ENCODE assay signal across 10 cellular contexts in genomic region chr2:203656522-203657287, GRCh38. TPM values are rescaled to one million over a fixed set of nuclear protein-coding genes. Genes with fewer than 3 reads are reported as not detected.
DNase-seq lines count a peak whose midpoint lies in the region; ATAC-seq, FAIRE-seq and TF ChIP-seq lines count a peak whose summit lies in the region.
"Had no signal": no experiment of that assay in that cellular context is flagged by ENCODE, and none has a peak within 500 bp of the region (broad histone marks: within the 10 kb centered on the region; RNA-seq: fewer than 3 reads in every experiment).

No MANE protein-coding gene starts in this region.

- no peaks in the 10 kb centered on the region for H3K79me2 ChIP-seq in HepG2 (ENCODE audit: insufficient read depth, low read length)

- in situ Hi-C loops in HepG2 (cut with HindIII; ENCODE audit: extremely low pct_ligation_motif_present, low pct_unique_long_range_greater_than_20kb): loop anchor here (10.0 to 25.0 kb wide), 3 partner anchors 158 to 419 kb away; partner anchors contain the start of gene CYP20A1

- FAIRE-seq in HepG2 (lab: Jason Lieb, UNC): peak; percentile 81

- H2AFZ ChIP-seq in HepG2 (ENCODE audit: low read length): peak overlapping the region; percentile 93

- H3K4me1 ChIP-seq in ascending aorta: peaks cover 0 to 4% of the 10 kb centered on the region in 2 donors
- H3K4me1 ChIP-seq in HepG2 (ENCODE audit: insufficient read depth, low read length): peaks cover 42% of the 10 kb centered on the region
- no peaks in the 10 kb centered on the region for H3K4me1 ChIP-seq in tibial artery

- H3K4me3 Mint-ChIP-seq in activated CD4-positive, alpha-beta T cell treated with anti-CD3 and anti-CD28 coated beads for 36 hours: no peak overlapping the region
- H3K4me3 Mint-ChIP-seq in activated T-cell treated with anti-CD3 and anti-CD28 coated beads, Interleukin-2, amount 50 U/mL, for 4 hours: no peak overlapping the region

- BruUV-seq in HepG2 (replicated peaks; lab: Mats Ljungman, UMichigan): no TSS peak

- 0 out of 2 replicates have a peak overlapping the region, but pooled peaks have one; percentile 30 for H3K9ac ChIP-seq in HepG2 (ENCODE audit: insufficient read depth, low read depth, low read length)

- CTCF ChIA-PET in activated CD4-positive, alpha-beta T cell treated with anti-CD3 and anti-CD28 coated beads for 36 hours (lab: Charles Lee): interaction anchor here (0.9 kb wide), 1 partner anchor 25 kb away, joined by 3 read pairs; no protein-coding TSS in a partner anchor
- CTCF ChIA-PET in HepG2 (lab: Yijun Ruan, JAX; ENCODE audit: low intra/inter-chr PET ratio, low total read pairs): no interaction called here

- H4K20me1 ChIP-seq in HepG2 (ENCODE audit: insufficient read depth, low read length): no peaks in the 10 kb centered on the region

- TF ChIP-seq CTCF in ascending aorta (IDR thresholded peaks at IDR 0.05): no peak
- TF ChIP-seq CTCF in HepG2 (CRISPR knock-in tag; IDR thresholded peaks at IDR 0.05): no peak
- TF ChIP-seq CTCF in tibial artery (IDR thresholded peaks at IDR 0.05): no peak

- H3K4me1 Mint-ChIP-seq in activated CD4-positive, alpha-beta T cell treated with anti-CD3 and anti-CD28 coated beads for 36 hours: peaks cover 38% of the 10 kb centered on the region
- H3K4me1 Mint-ChIP-seq in activated T-cell treated with anti-CD3 and anti-CD28 coated beads, Interleukin-2, amount 50 U/mL, for 4 hours (ENCODE audit: low read depth): peaks cover 23% of the 10 kb centered on the region

- no peaks in the 10 kb centered on the region for H3K27me3 Mint-ChIP-seq in activated CD4-positive, alpha-beta T cell treated with anti-CD3 and anti-CD28 coated beads for 36 hours
- H3K27me3 Mint-ChIP-seq in activated T-cell treated with anti-CD3 and anti-CD28 coated beads, Interleukin-2, amount 50 U/mL, for 4 hours (ENCODE audit: low read depth): no peaks in the 10 kb centered on the region

- H3K9me3 ChIP-seq in ascending aorta (no peaks in the 10 kb centered on the region), HepG2 (ENCODE audit: low read length) (no peaks in the 10 kb centered on the region), tibial artery (no peaks in the 10 kb centered on the region)

- TF ChIP-seq RAD21 in HepG2 (CRISPR knock-in tag; IDR thresholded peaks at IDR 0.05): peak; percentile 38

- ATAC-seq in activated CD4-positive, alpha-beta T cell treated with anti-CD3 and anti-CD28 coated beads for 36 hours: peak; percentile 60
- ATAC-seq in HepG2: peak; percentile 96
- ATAC-seq in activated T-cell treated with anti-CD3 and anti-CD28 coated beads, Interleukin-2, amount 50 U/mL, for 4 hours: no peak
- no peak for ATAC-seq in GM19467 (IDR thresholded peaks at IDR 0.05; ENCODE audit: unreplicated experiment)

- no peak for TF ChIP-seq POLR2A in HepG2 (IDR thresholded peaks at IDR 0.05; ENCODE audit: insufficient read depth in 1 of 2, low read depth in 2 of 2, low read length in 2 of 2)

- peak in 1 of 2 experiments; percentile 90; a peak in 2 of 4 replicates for TF ChIP-seq EP300 in HepG2 (IDR thresholded peaks at IDR 0.05; ENCODE audit: low read depth in 2 of 2, low read length in 2 of 2)
- peak; percentile 66; the same call in 1 of the 2 replicates for TF ChIP-seq EP300 in HepG2 (CRISPR knock-in tag; IDR thresholded peaks at IDR 0.05; ENCODE audit: borderline replicate concordance)

- H3K36me3 Mint-ChIP-seq in activated CD4-positive, alpha-beta T cell treated with anti-CD3 and anti-CD28 coated beads for 36 hours (ENCODE audit: low read depth): no peaks in the 10 kb centered on the region
- H3K36me3 Mint-ChIP-seq in activated T-cell treated with anti-CD3 and anti-CD28 coated beads, Interleukin-2, amount 50 U/mL, for 4 hours (ENCODE audit: insufficient read depth): no peaks in the 10 kb centered on the region

- H3K36me3 ChIP-seq in ascending aorta (no peaks in the 10 kb centered on the region), HepG2 (replicated peaks in 1 of 2; ENCODE audit: control insufficient read depth in 1 of 2, insufficient read depth in 2 of 2, low read length in 2 of 2) (no peaks in the 10 kb centered on the region), tibial artery (no peaks in the 10 kb centered on the region)

- H3K4me3 ChIP-seq in ascending aorta (no peak overlapping the region), HepG2 (replicated peaks in 1 of 3; ENCODE audit: insufficient read depth in 1 of 3, low read depth in 2 of 3, low read length in 3 of 3) (no peak overlapping the region), tibial artery (no peak overlapping the region)

- H3K9me3 Mint-ChIP-seq in activated CD4-positive, alpha-beta T cell treated with anti-CD3 and anti-CD28 coated beads for 36 hours (ENCODE audit: low read depth): no peaks in the 10 kb centered on the region
- H3K9me3 Mint-ChIP-seq in activated T-cell treated with anti-CD3 and anti-CD28 coated beads, Interleukin-2, amount 50 U/mL, for 4 hours: no peaks in the 10 kb centered on the region

- H3K27ac ChIP-seq in ascending aorta: peak overlapping the region in 1 of 2 donors; percentile 8
- peak overlapping the region; percentile 79 for H3K27ac ChIP-seq in HepG2 (ENCODE audit: extremely low read length, insufficient read depth, low read length)
- H3K27ac ChIP-seq in tibial artery: no peak overlapping the region

- no peaks in the 10 kb centered on the region for H3K27me3 ChIP-seq in ascending aorta
- no peaks in the 10 kb centered on the region for H3K27me3 ChIP-seq in HepG2 (ENCODE audit: control insufficient read depth in 1 of 2, insufficient read depth in 2 of 2, low read length in 2 of 2)
- no peaks in the 10 kb centered on the region for H3K27me3 ChIP-seq in tibial artery

- POLR2A ChIA-PET in activated CD4-positive, alpha-beta T cell treated with anti-CD3 and anti-CD28 coated beads for 36 hours (lab: Charles Lee): no interaction called here
- POLR2A ChIA-PET in HepG2 (lab: Yijun Ruan, JAX): interaction anchor here (0.7 kb wide), 1 partner anchor 157 kb away, joined by 3 read pairs; no protein-coding TSS in a partner anchor

- 42% methylated on average over 9 of the region's 10 CpGs for WGBS in HepG2 (ENCODE audit: low lambda C conversion rate)

- DNase-seq in activated CD4-positive, alpha-beta T cell treated with anti-CD3 and anti-CD28 coated beads for 36 hours: peak; percentile 40
- DNase-seq in activated CD4-positive, alpha-beta T cell treated with anti-CD3 and anti-CD28 coated beads, Interleukin-2, amount 50 U/mL, for 48 hours: no peak
- DNase-seq in ascending aorta (ENCODE audit: low spot score in 2 of 2) (peak; percentile 45 to 68), HepG2 (ENCODE audit: low spot score) (peak; percentile 98), tibial artery (peak; percentile 65 to 78), GM19238 (ENCODE audit: insufficient read length, low spot score) (no peak)
- no peak for DNase-seq in activated T-cell treated with anti-CD3 and anti-CD28 coated beads, Interleukin-2, amount 50 U/mL, for 4 hours
- DNase-seq: ACHN, NCI-H1048 had no signal

- intact Hi-C loops in activated CD4-positive, alpha-beta T cell treated with anti-CD3 and anti-CD28 coated beads for 36 hours (cut with DNase I, micrococcal nuclease): no loop called here
- intact Hi-C loops in ascending aorta (cut with DNase I) (loop anchor here (10.0 kb wide), 1 partner anchor 158 kb away; no protein-coding TSS in a partner anchor), HepG2 (cut with micrococcal nuclease; ENCODE audit: unreplicated experiment) (no loop called here), tibial artery (cut with DNase I; ENCODE audit: low total_unique reads) (loop anchor here (10.0 kb wide), 1 partner anchor 158 kb away; no protein-coding TSS in a partner anchor)

- H3K4me2 ChIP-seq in HepG2 (ENCODE audit: low read depth, low read length): peak overlapping the region; percentile 65

- peak overlapping the region; percentile 69 for H3K27ac Mint-ChIP-seq in activated CD4-positive, alpha-beta T cell treated with anti-CD3 and anti-CD28 coated beads for 36 hours

TF ChIP-seq in HepG2, 621 proteins besides CTCF, POLR2A, EP300 and RAD21 (continues in another document):
- TF ChIP-seq HOXA5 (CRISPR knock-in tag; IDR thresholded peaks at IDR 0.05): peak; percentile 68
- TF ChIP-seq MXD4 (CRISPR knock-in tag; IDR thresholded peaks at IDR 0.05): 0 out of 2 replicates have a peak, but pooled peaks have one; percentile 20

RNA-seq across cellular contexts. Expression of gene CD28, which starts 49.7 kb away (rescaled TPM):
- total RNA-seq in activated CD4-positive, alpha-beta T cell treated with anti-CD3 and anti-CD28 coated beads for 36 hours: 100 to 1,000 TPM; 175 TPM
- total RNA-seq in ascending aorta (4.0 TPM), HepG2 (2016; rRNA removed; fragmentation: Illumina TruSeq; extraction: Trizol) (not detected in 2 replicates)
- total RNA-seq in HepG2 (2016; cell fraction: cytosol; rRNA removed; fragmentation: Illumina TruSeq; extraction: Trizol; ENCODE audit: low read depth): not detected in 2 replicates
- not detected in 2 replicates for total RNA-seq in HepG2 (2016; cell fraction: insoluble cytoplasmic fraction; rRNA removed; fragmentation: Illumina TruSeq; extraction: Trizol)
- 0.03 TPM in 1 of 2 replicates, not detected in the other for total RNA-seq in HepG2 (2016; cell fraction: membrane; rRNA removed; fragmentation: Illumina TruSeq; extraction: Trizol)
- not detected in 2 replicates for total RNA-seq in HepG2 (2016; cell fraction: nucleus; rRNA removed; fragmentation: Illumina TruSeq; extraction: Trizol)
- not detected in 2 replicates for polyA plus RNA-seq in HepG2 (2011; rRNA removed)
- polyA plus RNA-seq in HepG2 (2011; cell fraction: cytosol; rRNA removed): 0.03 TPM in 2 replicates
- not detected in 2 replicates for polyA plus RNA-seq in HepG2 (2011; cell fraction: nucleus; rRNA removed)
- not detected in 2 replicates for polyA plus RNA-seq in HepG2 (2012)
- not detected in 2 replicates for polyA plus RNA-seq in HepG2 (2016; cell fraction: cytosol; fragmentation: Illumina TruSeq; extraction: Trizol; ENCODE audit: low read depth)
- not detected in 2 replicates for polyA plus RNA-seq in HepG2 (2016; cell fraction: insoluble cytoplasmic fraction; fragmentation: Illumina TruSeq; extraction: Trizol; ENCODE audit: low read depth)
- polyA plus RNA-seq in HepG2 (2016; cell fraction: membrane; fragmentation: Illumina TruSeq; extraction: Trizol; ENCODE audit: low read depth): not detected in 2 replicates
- not detected in 2 replicates for polyA plus RNA-seq in HepG2 (2016; cell fraction: nucleus; fragmentation: Illumina TruSeq; extraction: Trizol; ENCODE audit: insufficient read depth, low read depth)
- polyA minus RNA-seq in HepG2 (2011; rRNA and poly(A)+ RNA removed; ENCODE audit: low replicate concordance): not detected in 2 replicates
- not detected in 2 replicates for polyA minus RNA-seq in HepG2 (2011; cell fraction: cytosol; rRNA and poly(A)+ RNA removed)
- polyA minus RNA-seq in HepG2 (2011; cell fraction: nucleus; rRNA and poly(A)+ RNA removed): not detected in 2 replicates
- total RNA-seq in activated T-cell treated with anti-CD3 and anti-CD28 coated beads, Interleukin-2, amount 50 U/mL, for 4 hours: 100 to 1,000 TPM in 2 of 3 donors, 10 to 100 TPM in 1; 78.3 to 124 (median 124) TPM

Comparison
In these comparisons a context has a peak if more than half of its experiments do, and no peak if none do; other contexts are left out.
1. DNase-seq: peak in activated CD4-positive, alpha-beta T cell treated with anti-CD3 and anti-CD28 coated beads for 36 hours (single experiment), ascending aorta (2 of 2), HepG2 (single experiment) and tibial artery (2 of 2); none in activated CD4-positive, alpha-beta T cell treated with anti-CD3 and anti-CD28 coated beads, Interleukin-2, amount 50 U/mL, for 48 hours (0 of 2), activated T-cell treated with anti-CD3 and anti-CD28 coated beads, Interleukin-2, amount 50 U/mL, for 4 hours (single experiment) and GM19238 (single experiment).
2. ATAC-seq: peak in activated CD4-positive, alpha-beta T cell treated with anti-CD3 and anti-CD28 coated beads for 36 hours (single experiment) and HepG2 (single experiment); none in activated T-cell treated with anti-CD3 and anti-CD28 coated beads, Interleukin-2, amount 50 U/mL, for 4 hours (0 of 2) and GM19467 (single experiment).
3. RNA of gene CD28, which starts 49.7 kb away (total RNA-seq): 175 TPM in activated CD4-positive, alpha-beta T cell treated with anti-CD3 and anti-CD28 coated beads for 36 hours and 78.3 to 124 TPM in activated T-cell treated with anti-CD3 and anti-CD28 coated beads, Interleukin-2, amount 50 U/mL, for 4 hours; 4.0 TPM in ascending aorta (single experiment) and 0.03 TPM in HepG2; every median in the first group is over 10 times any median in the second.
4. intact Hi-C loops: an anchor here in ascending aorta (10.0 kb wide) and tibial artery (10.0 kb wide); none called in activated CD4-positive, alpha-beta T cell treated with anti-CD3 and anti-CD28 coated beads for 36 hours and HepG2.